ENCODE assay signal across 10 cellular contexts in the genomic region with DNA sequence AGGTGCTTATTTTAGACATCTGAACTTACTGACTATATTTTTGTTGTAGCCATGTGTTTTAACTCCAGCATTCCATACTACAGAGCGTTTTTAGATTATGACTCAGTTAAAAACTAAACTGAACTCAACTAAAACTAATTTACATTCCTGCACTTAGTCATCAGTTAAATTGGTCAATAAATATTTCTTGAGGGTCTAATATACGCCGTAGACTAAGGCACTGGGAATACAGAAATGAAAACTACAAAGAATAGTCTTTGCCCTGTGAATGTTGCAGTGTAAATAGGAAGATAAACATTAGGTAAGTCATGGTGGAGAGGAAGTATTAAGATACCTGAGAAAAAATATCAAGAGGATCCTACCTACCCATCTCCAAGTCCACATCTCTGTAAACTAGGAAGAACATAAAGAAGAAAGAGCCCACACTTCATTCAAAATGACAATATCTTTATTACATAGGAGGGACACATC. TPM values are rescaled to one million over a fixed set of nuclear protein-coding genes. Genes with fewer than 3 reads are reported as not detected.
A peak's percentile ranks its signal among the peaks of the same experiment; 100 is the strongest.
DNase-seq lines count a peak whose midpoint lies in the region; ATAC-seq and TF ChIP-seq lines count a peak whose summit lies in the region.
"Had no signal": no experiment of that assay in that cellular context is flagged by ENCODE, and none has a peak within 500 bp of the region (broad histone marks: within the 10 kb centered on the region; RNA-seq: fewer than 3 reads in every experiment).

No MANE protein-coding gene starts in this region.

- ATAC-seq in HG03432 (IDR thresholded peaks at IDR 0.05; ENCODE audit: unreplicated experiment) (peak; percentile 49), left colon (peak; percentile 50)
- ATAC-seq: effector memory CD8-positive, alpha-beta T cell had no signal

- no peak overlapping the region for H3K4me3 ChIP-seq in tibial artery

- intact Hi-C loops in left colon (cut with DNase I, micrococcal nuclease) = no loop called here
- intact Hi-C loops in tibial artery (cut with DNase I; ENCODE audit: low total_unique reads) = no loop called here

- peaks cover 0 to 97% (median 64%) of the 10 kb centered on the region in 4 donors for H3K4me1 ChIP-seq in tibial artery

- no peaks in the 10 kb centered on the region for H3K27me3 ChIP-seq in tibial artery

- no peaks in the 10 kb centered on the region for H3K36me3 ChIP-seq in tibial artery

- no peaks in the 10 kb centered on the region for H3K9me3 ChIP-seq in tibial artery

- TF ChIP-seq CTCF in tibial artery (IDR thresholded peaks at IDR 0.05) = no peak

- DNase-seq in astrocyte of the hippocampus (ENCODE audit: low read depth, low spot score) (peak; percentile 69), left colon (no peak), tibial artery (no peak), NCI-H2029 treated with DMSO at 0.1 percent for 48 hours (lab: John Stamatoyannopoulos, UW) (no peak), COR-L47 (lab: John Stamatoyannopoulos, UW) (no peak), iPS-NIHi11 (ENCODE audit: low spot score) (no peak)
- DNase-seq: activated T-cell treated with anti-CD3 and anti-CD28 coated beads for 4 hours; effector memory CD8-positive, alpha-beta T cell; NCI-H1694 treated with DMSO at 0.1 percent for 48 hours had no signal

- peak overlapping the region; percentile 65 to 72 for H3K27ac ChIP-seq in tibial artery

RNA-seq across cellular contexts. Expression of a gene that starts 52.7 kb away (rescaled TPM):
- total RNA-seq in left colon = 10 to 100 TPM; 31.4 to 50.1 TPM
